ENCODE assay signal across 9 cellular contexts in genomic region chr7:155300641-155301452, GRCh38. TPM values are rescaled to one million over a fixed set of nuclear protein-coding genes. Genes with fewer than 3 reads are reported as not detected.
DNase-seq lines count a peak whose midpoint lies in the region; ATAC-seq and TF ChIP-seq lines count a peak whose summit lies in the region.
"Had no signal": no experiment of that assay in that cellular context is flagged by ENCODE, and none has a peak within 500 bp of the region (broad histone marks: within the 10 kb centered on the region; RNA-seq: fewer than 3 reads in every experiment).

No MANE protein-coding gene starts in this region.

- no peaks in the 10 kb centered on the region for H4K20me1 ChIP-seq in GM23248 (ENCODE audit: insufficient read depth)

- DNase-seq in GM23248 (no peak), WERI-Rb-1 (no peak), erythroblast (lab: John Stamatoyannopoulos, UW) (peak; percentile 18 to 37), retinal pigment epithelial cell (ENCODE audit: low read depth) (no peak), adrenal gland (no peak), NCI-H69 (lab: John Stamatoyannopoulos, UW) (no peak)
- no peak for DNase-seq in activated CD4-positive, CD25-positive, alpha-beta regulatory T cell treated with anti-CD3 and anti-CD28 coated beads, Interleukin-2, amount 50 U/mL, for 72 hours
- DNase-seq: activated effector memory CD4-positive, alpha-beta T cell treated with Interleukin-2 at 50 U/mL for 16 hours had no signal

- in situ Hi-C loops in GM23248 (cut with MboI), result no loop called here

- TF ChIP-seq CTCF in WERI-Rb-1 (IDR thresholded peaks at IDR 0.05; ENCODE audit: low read depth, low read length) (no peak), retinal pigment epithelial cell (conservative IDR thresholded peaks at IDR 0.05; ENCODE audit: low read depth, low read length) (no peak), adrenal gland (IDR thresholded peaks at IDR 0.05) (no peak)

- peaks cover 28% of the 10 kb centered on the region for H3F3A ChIP-seq in GM23248 (ENCODE audit: insufficient read depth)

- H3K4me1 ChIP-seq in GM23248 (ENCODE audit: insufficient read depth), result peaks cover 26% of the 10 kb centered on the region
- H3K4me1 ChIP-seq in adrenal gland (replicated peaks in 1 of 2), result peaks cover 25 to 38% of the 10 kb centered on the region in 2 donors

- peak overlapping the region; percentile 94 for H3K9ac ChIP-seq in GM23248

- TF ChIP-seq POLR2A in erythroblast (IDR thresholded peaks at IDR 0.05; ENCODE audit: low read length), result peak; percentile 85
- no peak for TF ChIP-seq POLR2A in adrenal gland (IDR thresholded peaks at IDR 0.05)

- intact Hi-C loops in adrenal gland (cut with DNase I), result no loop called here

- H3K9me2 ChIP-seq in GM23248 (ENCODE audit: insufficient read depth), result no peaks in the 10 kb centered on the region

- no peak for ATAC-seq in HG02981 (IDR thresholded peaks at IDR 0.05; ENCODE audit: unreplicated experiment)

- H3K4me3 ChIP-seq in GM23248 (peak overlapping the region; percentile 88), WERI-Rb-1 (ENCODE audit: low read depth, low read length) (0 out of 2 replicates have a peak overlapping the region, but pooled peaks have one; percentile 59), retinal pigment epithelial cell (ENCODE audit: low read length) (peak overlapping the region; percentile 97), adrenal gland (no peak overlapping the region)

- H3K27me3 ChIP-seq in GM23248 (replicated peaks; ENCODE audit: insufficient read depth) (no peaks in the 10 kb centered on the region), WERI-Rb-1 (ENCODE audit: insufficient read depth, low read depth, severe bottlenecking) (no peaks in the 10 kb centered on the region), adrenal gland (no peaks in the 10 kb centered on the region)

- H2AFZ ChIP-seq in GM23248, result peak overlapping the region; percentile 15; the same call in 1 of the 2 replicates

- H3K36me3 ChIP-seq in GM23248 (ENCODE audit: low read depth) (peaks cover 12% of the 10 kb centered on the region; the same call in 1 of the 2 replicates), WERI-Rb-1 (peaks cover 25% of the 10 kb centered on the region), adrenal gland (replicated peaks in 1 of 2) (peaks cover 0 to 25% of the 10 kb centered on the region in 2 donors)

- H3K4me2 ChIP-seq in GM23248 (ENCODE audit: unreplicated experiment), result peak overlapping the region; percentile 85

- peaks cover 45% of the 10 kb centered on the region for H3K79me2 ChIP-seq in GM23248 (ENCODE audit: insufficient read depth)

- H3K9me3 ChIP-seq in GM23248 (ENCODE audit: low read depth) (no peaks in the 10 kb centered on the region), WERI-Rb-1 (ENCODE audit: severe bottlenecking) (peaks cover 6% of the 10 kb centered on the region), adrenal gland (replicated peaks in 1 of 3) (no peaks in the 10 kb centered on the region)

- no peak overlapping the region for H3K27ac ChIP-seq in GM23248
- peak overlapping the region; percentile 83 for H3K27ac ChIP-seq in WERI-Rb-1
- peak overlapping the region in 1 of 5 donors; percentile 2 for H3K27ac ChIP-seq in adrenal gland

- 18 to 32% methylated on average over 11 of the region's 11 CpGs for WGBS in GM23248 (ENCODE audit: low coverage in 1 of 2, low lambda C conversion rate in 2 of 2, missing lambda C conversion rate in 2 of 2), 2 experiments
- WGBS in adrenal gland, 4 donors, result 64 to 73% (median 67%) methylated on average over 11 of the region's 11 CpGs

RNA-seq across cellular contexts. Expression of gene INSIG1, which starts 3.2 kb away (rescaled TPM):
- total RNA-seq in GM23248 (2014; rRNA removed; shearing (Covaris generic)), result 40.3 and 45.3 TPM in 2 replicates
- polyA plus RNA-seq in GM23248 (2016; fragmentation: Nextera tagmentation; extraction: Ambion mirVana) (30.7 and 34.4 TPM in 2 replicates), adrenal gland (100 to 1,000 TPM in 1 of 3 donors, 10 to 100 TPM in 1, 1 to 10 TPM in 1; 9.9 to 203 (median 28.8) TPM)
- total RNA-seq in adrenal gland, result 100 to 1,000 TPM in 1 of 8 donors, 10 to 100 TPM in 7; 23.8 to 234 (median 56.1) TPM

Comparison
In these comparisons a context has a peak if more than half of its experiments do, and no peak if none do; other contexts are left out.
1. DNase-seq: peak in erythroblast (2 of 2); none in GM23248 (single experiment), WERI-Rb-1 (single experiment), retinal pigment epithelial cell (single experiment), adrenal gland (0 of 7), NCI-H69 (single experiment) and activated CD4-positive, CD25-positive, alpha-beta regulatory T cell treated with anti-CD3 and anti-CD28 coated beads, Interleukin-2, amount 50 U/mL, for 72 hours (single experiment).
2. H3K4me3 ChIP-seq: peak in GM23248 (single experiment), WERI-Rb-1 (single experiment) and retinal pigment epithelial cell (single experiment); none in adrenal gland (0 of 4).